Comparison of ENCODE assay signal across 9 cellular contexts in genomic region chr5:77211013-77211690, GRCh38. TPM values are rescaled to one million over a fixed set of nuclear protein-coding genes. Genes with fewer than 3 reads are reported as not detected.
DNase-seq lines count a peak whose midpoint lies in the region; ATAC-seq lines count a peak whose summit lies in the region.
"Had no signal": no experiment of that assay in that cellular context is flagged by ENCODE, and none has a peak within 500 bp of the region (broad histone marks: within the 10 kb centered on the region; RNA-seq: fewer than 3 reads in every experiment).

No MANE protein-coding gene starts in this region.

- ATAC-seq in T-cell (replicated peaks in 1 of 4) (peak in 2 of 4 experiments; percentile 25 to 39), right cardiac atrium (peak; percentile 39 to 60), GM19023 (IDR thresholded peaks at IDR 0.05; ENCODE audit: unreplicated experiment) (no peak)

- WGBS in right cardiac atrium: 1% methylated on average over 55 of the region's 55 CpGs

- peaks cover 7 to 18% (median 13%) of the 10 kb centered on the region in 3 donors for H3K4me1 Mint-ChIP-seq in T-cell

- no peaks in the 10 kb centered on the region for H3K9me3 Mint-ChIP-seq in T-cell

- H3K36me3 Mint-ChIP-seq in T-cell: no peaks in the 10 kb centered on the region

- POLR2A ChIA-PET in T-cell (lab: Charles Lee): interaction anchor here in 1 of 2 donors (0.6 kb wide), 1 partner anchor 462 kb away, joined by 4 read pairs; no protein-coding TSS in a partner anchor

- H3K4me3 Mint-ChIP-seq in T-cell: peak overlapping the region; percentile 67 to 80 (median 70)

- no peaks in the 10 kb centered on the region for H3K9me3 ChIP-seq in right cardiac atrium (ENCODE audit: control insufficient read depth, low read length)
- no peaks in the 10 kb centered on the region for H3K9me3 ChIP-seq in skeletal muscle tissue (ENCODE audit: control insufficient read depth in 3 of 3, low read length in 3 of 3)

- no peak overlapping the region for H3K27ac Mint-ChIP-seq in T-cell

- H3K4me1 ChIP-seq in right cardiac atrium (ENCODE audit: control insufficient read depth, insufficient read depth, low read length) (no peaks in the 10 kb centered on the region), skeletal muscle tissue (ENCODE audit: control insufficient read depth in 3 of 3, insufficient read depth in 3 of 3, low read length in 3 of 3) (peaks cover 5 to 8% (median 6%) of the 10 kb centered on the region in 3 donors)

- peaks cover 43% of the 10 kb centered on the region for H3K27me3 ChIP-seq in H7 (ENCODE audit: control insufficient read depth, insufficient read depth, low read length)
- H3K27me3 ChIP-seq in right cardiac atrium (ENCODE audit: control insufficient read depth, insufficient read depth): no peaks in the 10 kb centered on the region
- peaks cover 23 to 50% (median 40%) of the 10 kb centered on the region in 3 donors for H3K27me3 ChIP-seq in skeletal muscle tissue (ENCODE audit: control insufficient read depth in 3 of 3, insufficient read depth in 3 of 3, low read length in 3 of 3)

- H3K36me3 ChIP-seq in H7 (replicated peaks; ENCODE audit: control insufficient read depth, insufficient read depth, low read length) (no peaks in the 10 kb centered on the region), skeletal muscle tissue (ENCODE audit: control insufficient read depth in 3 of 3, insufficient read depth in 3 of 3, low read length in 3 of 3) (no peaks in the 10 kb centered on the region)

- H3K27me3 Mint-ChIP-seq in T-cell: peaks cover 54 to 66% of the 10 kb centered on the region in 2 donors

- H3K27ac ChIP-seq in right cardiac atrium (ENCODE audit: low read length) (peak overlapping the region; percentile 20), skeletal muscle tissue (ENCODE audit: low read depth, low read length) (no peak overlapping the region)

- CTCF ChIA-PET in T-cell (lab: Charles Lee): interaction anchor here (0.5 to 1.2 kb wide), 2 partner anchors 9 to 66 kb away, joined by 3 to 4 read pairs; no protein-coding TSS in a partner anchor

- H3K9ac ChIP-seq in skeletal muscle tissue (ENCODE audit: low read depth in 1 of 3, low read length in 3 of 3): peak overlapping the region in 1 of 3 donors; percentile 45

- H3K4me3 ChIP-seq in H7 (ENCODE audit: insufficient read depth, low read depth, low read length): peak overlapping the region; percentile 36
- peak overlapping the region; percentile 95 for H3K4me3 ChIP-seq in right cardiac atrium (ENCODE audit: low read length)
- peak overlapping the region; percentile 18 to 58 (median 37) for H3K4me3 ChIP-seq in skeletal muscle tissue (ENCODE audit: low read length in 3 of 3)

- DNase-seq in H7 (peak; percentile 73), T-cell (peak in 1 of 34 experiments; percentile 4), right cardiac atrium (peak in 1 of 3 donors; percentile 48), midbrain (lab: John Stamatoyannopoulos, UW) (no peak), kidney tubule cell (ENCODE audit: low spot score) (no peak), NCI-H524 treated with DMSO at 0.1 percent for 48 hours (lab: John Stamatoyannopoulos, UW) (no peak)

- intact Hi-C loops in right cardiac atrium (cut with DNase I): loop anchor here in 1 of 4 donors (10.0 kb wide), 1 partner anchor 66 kb away; no protein-coding TSS in a partner anchor

RNA-seq across cellular contexts. Expression of gene PDE8B, which starts 0.7 kb away (rescaled TPM):
- total RNA-seq in H7 (2014; rRNA removed; shearing (Covaris generic)): 0.03 and 1.9 TPM in 2 replicates
- total RNA-seq in T-cell (under 1 TPM in 3 of 5 donors, not detected in 2; 0.15 to 0.66 (median 0.23) TPM), right cardiac atrium (10 to 100 TPM; 35.8 to 71.2 (median 46.5) TPM), skeletal muscle tissue (1.0 TPM)
- 15.1 TPM for polyA plus RNA-seq in right cardiac atrium
- total RNA-seq: myocyte had no signal

Comparison
In these comparisons a context has a peak if more than half of its experiments do, and no peak if none do; other contexts are left out.
1. H3K4me3 ChIP-seq: peak in every context shown above with its lines; median percentile 95 in right cardiac atrium; 37 in skeletal muscle tissue; 36 in H7.
2. RNA of gene PDE8B, which starts 0.7 kb away (total RNA-seq): 35.8 to 71.2 TPM in right cardiac atrium; 1.0 TPM in skeletal muscle tissue (single experiment), 0.15 to 0.66 TPM in T-cell and 0.03 to 1.9 TPM in H7; every median in the first group is over 10 times any median in the second.